1 cellular context compared by ENCODE assay signal in genomic region chr9:114174876-114175771, GRCh38.
TF ChIP-seq lines count a peak whose summit lies in the region.

No MANE protein-coding gene starts in this region.

TF ChIP-seq in HepG2, 621 proteins besides CTCF, POLR2A, EP300 and RAD21 (continued from another document and continues in another):
- no peak for TF ChIP-seq ZNF362 (CRISPR knock-in tag; IDR thresholded peaks at IDR 0.05; ENCODE audit: borderline replicate concordance)
- peak; percentile 84; the same call in 1 of the 2 replicates for TF ChIP-seq BORCS8-MEF2B (CRISPR knock-in tag; IDR thresholded peaks at IDR 0.05)
- TF ChIP-seq NPAS2 (CRISPR knock-in tag; IDR thresholded peaks at IDR 0.05; ENCODE audit: borderline replicate concordance), result no peak
- 0 out of 2 replicates have a peak, but pooled peaks have one; percentile 56 for TF ChIP-seq ZNF598 (CRISPR knock-in tag; IDR thresholded peaks at IDR 0.05; ENCODE audit: borderline replicate concordance)
- TF ChIP-seq TGIF2 (CRISPR knock-in tag; IDR thresholded peaks at IDR 0.05), result peak; percentile 61; the same call in 1 of the 2 replicates
- TF ChIP-seq CEBPZ (IDR thresholded peaks at IDR 0.05; ENCODE audit: low read length), result no peak
- no peak; the same call in 1 of the 2 replicates for TF ChIP-seq ZNF878 (CRISPR knock-in tag; IDR thresholded peaks at IDR 0.05)
- no peak for TF ChIP-seq ZBTB1 (CRISPR knock-in tag; IDR thresholded peaks at IDR 0.05; ENCODE audit: borderline replicate concordance)
- TF ChIP-seq ZNF773 (CRISPR knock-in tag; IDR thresholded peaks at IDR 0.05; ENCODE audit: borderline replicate concordance), result no peak
- 0 out of 2 replicates have a peak, but pooled peaks have one; percentile 35 for TF ChIP-seq ZNF256 (CRISPR knock-in tag; conservative IDR thresholded peaks at IDR 0.05)
- no peak; the same call in 1 of the 2 replicates for TF ChIP-seq ZNF770 (CRISPR knock-in tag; IDR thresholded peaks at IDR 0.05)
- peak; percentile 58; the same call in 1 of the 2 replicates for TF ChIP-seq SAFB2 (CRISPR knock-in tag; IDR thresholded peaks at IDR 0.05; ENCODE audit: borderline replicate concordance, low read depth)
- no peak; the same call in 1 of the 2 replicates for TF ChIP-seq ISL2 (CRISPR knock-in tag; IDR thresholded peaks at IDR 0.05)
- TF ChIP-seq TFDP2 (CRISPR knock-in tag; IDR thresholded peaks at IDR 0.05), result no peak; the same call in 1 of the 2 replicates
- TF ChIP-seq EED (CRISPR knock-in tag; IDR thresholded peaks at IDR 0.05), result no peak
- TF ChIP-seq MZF1 (CRISPR knock-in tag; IDR thresholded peaks at IDR 0.05; ENCODE audit: borderline replicate concordance), result no peak
- peak; percentile 94; the same call in 1 of the 2 replicates for TF ChIP-seq MTA1 (CRISPR knock-in tag; IDR thresholded peaks at IDR 0.05; ENCODE audit: borderline replicate concordance)
- no peak for TF ChIP-seq KIAA2018 (CRISPR knock-in tag; IDR thresholded peaks at IDR 0.05; ENCODE audit: borderline replicate concordance)
- TF ChIP-seq REXO4 (CRISPR knock-in tag; IDR thresholded peaks at IDR 0.05; ENCODE audit: borderline replicate concordance), result no peak
- no peak for TF ChIP-seq GPN1 (CRISPR knock-in tag; IDR thresholded peaks at IDR 0.05; ENCODE audit: borderline replicate concordance)
- TF ChIP-seq ZFP36L2 (CRISPR knock-in tag; IDR thresholded peaks at IDR 0.05), result 0 out of 2 replicates have a peak, but pooled peaks have one; percentile 42
- peak; percentile 40; the same call in 1 of the 2 replicates for TF ChIP-seq ZNF333 (CRISPR knock-in tag; IDR thresholded peaks at IDR 0.05; ENCODE audit: borderline replicate concordance)
- no peak for TF ChIP-seq TBP (CRISPR knock-in tag; IDR thresholded peaks at IDR 0.05)
- TF ChIP-seq CSRNP1 (CRISPR knock-in tag; IDR thresholded peaks at IDR 0.05), result 0 out of 2 replicates have a peak, but pooled peaks have one; percentile 33
- TF ChIP-seq ZBED4 (CRISPR knock-in tag; IDR thresholded peaks at IDR 0.05; ENCODE audit: borderline replicate concordance), result peak; percentile 71; the same call in 1 of the 2 replicates
- TF ChIP-seq ZNF652 (CRISPR knock-in tag; IDR thresholded peaks at IDR 0.05; ENCODE audit: borderline replicate concordance, low read depth), result peak; percentile 54
- no peak for TF ChIP-seq ZNF724P (CRISPR knock-in tag; IDR thresholded peaks at IDR 0.05; ENCODE audit: borderline replicate concordance)
- TF ChIP-seq ZKSCAN8 (CRISPR knock-in tag; IDR thresholded peaks at IDR 0.05; ENCODE audit: borderline replicate concordance), result no peak; the same call in 1 of the 2 replicates
- TF ChIP-seq SMAD1 (CRISPR knock-in tag; IDR thresholded peaks at IDR 0.05; ENCODE audit: borderline replicate concordance, low read depth), result no peak
- no peak for TF ChIP-seq MTF1 (CRISPR knock-in tag; IDR thresholded peaks at IDR 0.05)
- no peak; the same call in 1 of the 2 replicates for TF ChIP-seq CCDC6 (CRISPR knock-in tag; IDR thresholded peaks at IDR 0.05)
